In the genomic region with DNA sequence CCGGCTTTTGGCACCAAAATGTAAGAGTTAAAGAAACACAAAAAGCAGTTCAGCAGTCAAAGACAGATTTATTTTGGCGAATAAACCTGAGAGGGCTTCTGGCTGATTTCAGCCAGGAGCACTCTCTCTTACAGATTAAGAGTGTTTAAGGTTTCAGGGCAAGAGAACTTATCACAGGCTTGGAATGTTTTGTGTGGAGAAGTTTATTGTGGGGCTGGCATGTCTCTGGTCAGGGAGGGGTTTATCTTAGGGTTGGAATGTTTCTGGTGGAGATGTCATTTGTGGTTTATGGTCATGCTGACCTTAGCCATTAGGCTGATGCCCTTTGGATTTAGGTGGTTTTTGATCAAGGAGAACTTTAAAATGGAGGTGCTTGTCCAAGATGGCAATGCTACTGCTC, we compare ENCODE assay signal across 29 cellular contexts.
"Had no signal": no experiment of that assay in that cellular context is flagged by ENCODE, and none has a peak within 500 bp of the region (broad histone marks: within the 10 kb centered on the region; RNA-seq: fewer than 3 reads in every experiment).

No MANE protein-coding gene starts in this region.

- H3K36me3 ChIP-seq: colonic mucosa, gastrocnemius medialis, neutrophil, prostate gland, right atrium auricular region, stomach, thyroid gland, upper lobe of left lung had no signal

- H3K4me3 ChIP-seq: colonic mucosa, gastrocnemius medialis, mucosa of descending colon, prostate gland, right atrium auricular region, stomach, thyroid gland, upper lobe of left lung had no signal

- H3K36me3 Mint-ChIP-seq: mesothelial cell of epicardium; naive B cell; stimulated activated effector memory CD8-positive, alpha-beta T cell treated with anti-CD3 and anti-CD28 coated beads, Interleukin-12 subunit alpha, Interleukin-12 subunit beta, amount 100 ng/mL, for 72 hours had no signal

- H3K4me1 Mint-ChIP-seq: central memory CD8-positive, alpha-beta T cell; naive B cell; neural crest cell; stimulated activated effector memory CD8-positive, alpha-beta T cell treated with anti-CD3 and anti-CD28 coated beads, Interleukin-12 subunit alpha, Interleukin-12 subunit beta, amount 100 ng/mL, for 72 hours had no signal

- H3K4me3 Mint-ChIP-seq: central memory CD8-positive, alpha-beta T cell; dendritic cell treated with granulocyte-macrophage colony-stimulating factor and Interleukin-4, amounts not matched to agents 40 ng/mL and 50 ng/mL, for 4 days; endodermal cell; mesothelial cell of epicardium; naive B cell; natural killer cell treated with Interleukin-12 subunit alpha and Interleukin-12 subunit beta and Interleukin-15 and Interleukin-18, amount 100 ng/mL, for 72 hours; neural crest cell; stimulated activated effector memory CD8-positive, alpha-beta T cell treated with anti-CD3 and anti-CD28 coated beads, Interleukin-12 subunit alpha, Interleukin-12 subunit beta, amount 100 ng/mL, for 72 hours had no signal

- H3K27me3 ChIP-seq: colonic mucosa, gastrocnemius medialis, neutrophil, right atrium auricular region, stomach, thyroid gland, upper lobe of left lung had no signal

- H3K9me3 Mint-ChIP-seq: neural crest cell had no signal

- H3K79me2 ChIP-seq: parathyroid adenoma had no signal

- H3K27ac ChIP-seq: colonic mucosa, epithelial cell of prostate, gastrocnemius medialis, neutrophil, parathyroid adenoma, prostate gland, right atrium auricular region, stomach, thyroid gland, upper lobe of left lung had no signal

- H3K27ac Mint-ChIP-seq: dendritic cell treated with granulocyte-macrophage colony-stimulating factor and Interleukin-4, amounts not matched to agents 40 ng/mL and 50 ng/mL, for 4 days; endodermal cell; mesothelial cell of epicardium; naive B cell; natural killer cell treated with Interleukin-12 subunit alpha and Interleukin-12 subunit beta and Interleukin-15 and Interleukin-18, amount 100 ng/mL, for 72 hours; stimulated activated effector memory CD8-positive, alpha-beta T cell treated with anti-CD3 and anti-CD28 coated beads, Interleukin-12 subunit alpha, Interleukin-12 subunit beta, amount 100 ng/mL, for 72 hours had no signal

- H3K4me1 ChIP-seq: colonic mucosa, gastrocnemius medialis, parathyroid adenoma, prostate gland, right atrium auricular region, thyroid gland, upper lobe of left lung had no signal

- H2AFZ ChIP-seq: parathyroid adenoma had no signal

- DNase-seq: colonic mucosa; effector CD8-positive, alpha-beta T cell; endodermal cell; foreskin fibroblast; gastrocnemius medialis; head of caudate nucleus; kidney; mucosa of descending colon; naive B cell; stimulated activated CD4-positive, alpha-beta T cell treated with anti-CD3 and anti-CD28 coated beads, Interleukin-2, amount 100 ng/mL, for 24 hours; stimulated activated CD4-positive, alpha-beta T cell treated with anti-CD3 and anti-CD28 coated beads, Interleukin-4, amount 100 ng/mL, for 24 hours; stimulated activated naive CD4-positive, alpha-beta T cell treated with Interleukin-2 at 50 U/mL for 16 hours; stomach; thyroid gland; upper lobe of left lung had no signal

- H3K27me3 Mint-ChIP-seq: central memory CD8-positive, alpha-beta T cell; dendritic cell treated with granulocyte-macrophage colony-stimulating factor and Interleukin-4, amounts not matched to agents 40 ng/mL and 50 ng/mL, for 4 days; naive B cell; natural killer cell treated with Interleukin-12 subunit alpha and Interleukin-12 subunit beta and Interleukin-15 and Interleukin-18, amount 100 ng/mL, for 72 hours had no signal

- ATAC-seq: esophagus mucosa; gastrocnemius medialis; left lobe of liver; mucosa of descending colon; natural killer cell treated with Interleukin-12 subunit alpha and Interleukin-12 subunit beta and Interleukin-15 and Interleukin-18, amount 100 ng/mL, for 72 hours; sciatic nerve; stimulated activated effector memory CD8-positive, alpha-beta T cell treated with anti-CD3 and anti-CD28 coated beads, Interleukin-12 subunit alpha, Interleukin-12 subunit beta, amount 100 ng/mL, for 72 hours had no signal

- H3K9ac ChIP-seq: parathyroid adenoma had no signal

- H3K9me3 ChIP-seq: colonic mucosa, gastrocnemius medialis, neutrophil, prostate gland, right atrium auricular region, stomach, thyroid gland, upper lobe of left lung had no signal
